In the genomic region with DNA sequence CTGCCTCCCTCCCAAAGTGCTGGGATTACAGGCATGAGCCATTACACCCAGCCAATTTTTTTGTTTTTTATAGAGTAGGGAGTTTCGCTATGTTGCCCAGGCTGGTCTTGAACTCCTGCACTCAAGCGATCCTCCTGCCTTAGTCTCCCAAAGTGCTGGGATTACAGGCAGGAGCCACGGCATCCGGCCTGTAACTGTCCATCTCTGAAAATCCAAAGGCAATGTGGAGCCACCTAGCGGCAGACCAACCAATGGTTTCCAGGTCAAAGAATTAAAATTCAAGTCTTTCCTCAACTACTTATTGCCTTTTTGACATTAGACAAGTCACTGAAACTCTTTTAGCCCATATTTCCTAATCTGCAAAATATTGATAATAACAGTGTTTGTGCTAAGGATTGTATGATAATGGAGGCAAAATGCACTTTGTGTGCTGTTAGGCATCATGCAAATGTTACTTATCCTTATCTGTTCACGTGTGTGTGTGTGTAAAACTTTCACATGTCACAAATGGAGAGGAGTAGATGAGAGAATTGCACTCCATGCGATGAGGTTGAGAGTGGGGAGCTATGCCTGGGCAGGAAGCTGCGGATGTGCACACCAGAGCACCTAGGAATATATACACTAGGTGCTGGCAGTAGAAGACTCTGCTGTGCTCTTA, we compare ENCODE assay signal across 9 cellular contexts. TPM values are rescaled to one million over a fixed set of nuclear protein-coding genes. Genes with fewer than 3 reads are reported as not detected.
DNase-seq lines count a peak whose midpoint lies in the region; ATAC-seq and TF ChIP-seq lines count a peak whose summit lies in the region.
"Had no signal": no experiment of that assay in that cellular context is flagged by ENCODE, and none has a peak within 500 bp of the region (broad histone marks: within the 10 kb centered on the region; RNA-seq: fewer than 3 reads in every experiment).

No MANE protein-coding gene starts in this region.

- no peaks in the 10 kb centered on the region for H3K27me3 ChIP-seq in foreskin keratinocyte

- no peaks in the 10 kb centered on the region for H3K4me1 ChIP-seq in foreskin keratinocyte

- peak; percentile 9 for DNase-seq in NCI-H146 (lab: John Stamatoyannopoulos, UW)
- no peak for DNase-seq in NCI-H146 treated with DMSO at 0.1 percent for 48 hours (lab: John Stamatoyannopoulos, UW; ENCODE audit: unreplicated experiment)
- DNase-seq in NCI-H1105 treated with DMSO at 0.1 percent for 48 hours (lab: John Stamatoyannopoulos, UW), result peak; percentile 35
- DNase-seq in activated CD4-positive, alpha-beta T cell treated with anti-CD3 and anti-CD28 coated beads, Interleukin-2, amount 50 U/mL, for 48 hours, result peak; percentile 53 to 64
- peak in 1 of 2 donors; percentile 45 for DNase-seq in foreskin keratinocyte
- DNase-seq in pons (ENCODE audit: low spot score), result peak; percentile 52
- no peak for DNase-seq in mesenteric fat pad (ENCODE audit: low spot score)

- ATAC-seq in GM21786 (IDR thresholded peaks at IDR 0.05; ENCODE audit: unreplicated experiment), result peak; percentile 63
- ATAC-seq in foreskin keratinocyte, result peak; percentile 62
- ATAC-seq: CD8-positive, alpha-beta T cell had no signal

- no peak overlapping the region for H3K27ac ChIP-seq in foreskin keratinocyte

- peak; percentile 83 for TF ChIP-seq CTCF in foreskin keratinocyte (conservative IDR thresholded peaks at IDR 0.05)

RNA-seq across cellular contexts. Expression of a gene that starts 48.7 kb away (rescaled TPM):
- total RNA-seq in foreskin keratinocyte (33.9 and 211 TPM in 2 replicates), mesenteric fat pad (18.5 TPM)
- polyA plus RNA-seq in foreskin keratinocyte, result 8.2 and 63.6 TPM in 2 replicates
- total RNA-seq: CD8-positive, alpha-beta T cell had no signal

Comparison
In these comparisons a context has a peak if more than half of its experiments do, and no peak if none do; other contexts are left out.
1. DNase-seq: peak in NCI-H146 (single experiment), NCI-H1105 treated with DMSO at 0.1 percent for 48 hours (single experiment), activated CD4-positive, alpha-beta T cell treated with anti-CD3 and anti-CD28 coated beads, Interleukin-2, amount 50 U/mL, for 48 hours (2 of 2) and pons (single experiment); none in NCI-H146 treated with DMSO at 0.1 percent for 48 hours (single experiment) and mesenteric fat pad (single experiment).